8 cellular contexts compared by ENCODE assay signal in genomic region chr17:66301864-66302741, GRCh38. TPM values are rescaled to one million over a fixed set of nuclear protein-coding genes. Genes with fewer than 3 reads are reported as not detected.
DNase-seq lines count a peak whose midpoint lies in the region; ATAC-seq, FAIRE-seq and TF ChIP-seq lines count a peak whose summit lies in the region.

Gene PRKCA (plus strand): TSS chr17:66302613.

- no peaks in the 10 kb centered on the region for H3K9me3 ChIP-seq in astrocyte (ENCODE audit: insufficient read depth, low read depth, low read length)

- no peak for TF ChIP-seq CTCF in astrocyte (IDR thresholded peaks at IDR 0.05; ENCODE audit: insufficient read depth, low read depth, low read length)

- H3K4me1 ChIP-seq in astrocyte (ENCODE audit: insufficient read depth, low read length) (peaks cover 21% of the 10 kb centered on the region), rectal smooth muscle tissue (ENCODE audit: control insufficient read depth, insufficient read depth, low read length) (peaks cover 5% of the 10 kb centered on the region)

- H3K9me3 Mint-ChIP-seq in T-helper 2 cell treated with Interferon-gamma antibody and Interleukin-4, amounts not matched to agents 5 μg/mL and 100 μg/mL, for 36 hours = no peaks in the 10 kb centered on the region
- H3K9me3 Mint-ChIP-seq in astrocyte (ENCODE audit: unreplicated experiment) = no peaks in the 10 kb centered on the region

- H3K27ac Mint-ChIP-seq in T-helper 2 cell treated with Interferon-gamma antibody and Interleukin-4, amounts not matched to agents 5 μg/mL and 100 μg/mL, for 36 hours = peak within 1 kb of the TSS; percentile 94
- H3K27ac Mint-ChIP-seq in astrocyte (ENCODE audit: unreplicated experiment) = peak within 1 kb of the TSS; percentile 75

- no peaks in the 10 kb centered on the region for H3K27me3 Mint-ChIP-seq in T-helper 2 cell treated with Interferon-gamma antibody and Interleukin-4, amounts not matched to agents 5 μg/mL and 100 μg/mL, for 36 hours (ENCODE audit: low read depth)
- H3K27me3 Mint-ChIP-seq in astrocyte (ENCODE audit: low read depth, unreplicated experiment) = no peaks in the 10 kb centered on the region

- peaks cover 8% of the 10 kb centered on the region for H4K20me1 ChIP-seq in astrocyte (ENCODE audit: insufficient read depth, low read length)

- H3K36me3 Mint-ChIP-seq in T-helper 2 cell treated with Interferon-gamma antibody and Interleukin-4, amounts not matched to agents 5 μg/mL and 100 μg/mL, for 36 hours (ENCODE audit: low read depth) = peaks cover 23% of the 10 kb centered on the region
- H3K36me3 Mint-ChIP-seq in astrocyte (ENCODE audit: low read depth, unreplicated experiment) = peaks cover 2% of the 10 kb centered on the region

- ATAC-seq in GM21723 (IDR thresholded peaks at IDR 0.05; ENCODE audit: unreplicated experiment) (peak; percentile 82), GM18861 (IDR thresholded peaks at IDR 0.05; ENCODE audit: unreplicated experiment) (no peak)

- H3K4me3 ChIP-seq in astrocyte (ENCODE audit: insufficient read depth, low read depth, low read length) (peak within 1 kb of the TSS; percentile 81), rectal smooth muscle tissue (ENCODE audit: low read length) (peak within 1 kb of the TSS; percentile 87)

- peak; percentile 26 for DNase-seq in DMS153 (lab: John Stamatoyannopoulos, UW)
- DNase-seq in LoVo (ENCODE audit: low spot score) = peak; percentile 84
- DNase-seq in T-helper 2 cell treated with Interferon-gamma antibody and Interleukin-4, amounts not matched to agents 5 μg/mL and 100 μg/mL, for 36 hours (ENCODE audit: low spot score) = peak; percentile 82
- DNase-seq in astrocyte (ENCODE audit: low read depth) = peak; percentile 51
- DNase-seq in hepatic stellate cell (ENCODE audit: low spot score) = peak; percentile 75

- H3K36me3 ChIP-seq in astrocyte (ENCODE audit: insufficient read depth, low read length) (no peaks in the 10 kb centered on the region), rectal smooth muscle tissue (ENCODE audit: control insufficient read depth, insufficient read depth, low read length) (no peaks in the 10 kb centered on the region)

- no peak for FAIRE-seq in astrocyte (lab: Jason Lieb, UNC)

- peaks cover 38% of the 10 kb centered on the region for H3K4me1 Mint-ChIP-seq in T-helper 2 cell treated with Interferon-gamma antibody and Interleukin-4, amounts not matched to agents 5 μg/mL and 100 μg/mL, for 36 hours (ENCODE audit: low read depth)
- H3K4me1 Mint-ChIP-seq in astrocyte (ENCODE audit: low read depth, unreplicated experiment) = peaks cover 21% of the 10 kb centered on the region

- peak within 1 kb of the TSS; percentile 98 for H3K4me3 Mint-ChIP-seq in T-helper 2 cell treated with Interferon-gamma antibody and Interleukin-4, amounts not matched to agents 5 μg/mL and 100 μg/mL, for 36 hours
- peak within 1 kb of the TSS; percentile 98 for H3K4me3 Mint-ChIP-seq in astrocyte (ENCODE audit: unreplicated experiment)

- no peaks in the 10 kb centered on the region for H3K27me3 ChIP-seq in astrocyte (ENCODE audit: insufficient read depth, low read length)
- H3K27me3 ChIP-seq in rectal smooth muscle tissue (ENCODE audit: control insufficient read depth, insufficient read depth, low read length) = no peaks in the 10 kb centered on the region

- H3K9ac ChIP-seq in astrocyte (ENCODE audit: low read length) = peak within 1 kb of the TSS; percentile 87
- H3K9ac ChIP-seq in rectal smooth muscle tissue (ENCODE audit: low read length) = peak within 1 kb of the TSS; percentile 8

- H3K4me2 ChIP-seq in astrocyte (ENCODE audit: low read length) = peak within 1 kb of the TSS; percentile 91

- H3K27ac ChIP-seq in astrocyte (ENCODE audit: low read depth, low read length) (peak within 1 kb of the TSS; percentile 49), rectal smooth muscle tissue (ENCODE audit: low read depth, low read length) (peak within 1 kb of the TSS; percentile 75)

- peak within 1 kb of the TSS; percentile 77 for H2AFZ ChIP-seq in astrocyte (ENCODE audit: low read depth, low read length)

- peaks cover 47% of the 10 kb centered on the region for H3K79me2 ChIP-seq in astrocyte (ENCODE audit: insufficient read depth, low read length)

RNA-seq across cellular contexts. Expression of gene PRKCA, which starts in this region (rescaled TPM):
- 43.6 and 49.9 TPM in 2 replicates for total RNA-seq in astrocyte

Comparison
In these comparisons a context has a peak if more than half of its experiments do, and no peak if none do; other contexts are left out.
1. DNase-seq: peak in every context shown above with its lines; median percentile 84 in LoVo; 82 in T-helper 2 cell treated with Interferon-gamma antibody and Interleukin-4, amounts not matched to agents 5 μg/mL and 100 μg/mL, for 36 hours; 75 in hepatic stellate cell; 51 in astrocyte; 26 in DMS153.